1 cellular context compared by ENCODE assay signal in genomic region chr4:118278473-118279274, GRCh38.
A peak's percentile ranks its signal among the peaks of the same experiment; 100 is the strongest.
TF ChIP-seq lines count a peak whose summit lies in the region.

No MANE protein-coding gene starts in this region.

TF ChIP-seq in HepG2, 621 proteins besides CTCF, POLR2A, EP300 and RAD21 (continued from another document and continues in another):
- TF ChIP-seq ZNF574 (CRISPR knock-in tag; IDR thresholded peaks at IDR 0.05): peak; percentile 86
- no peak for TF ChIP-seq SAFB2 (CRISPR knock-in tag; IDR thresholded peaks at IDR 0.05; ENCODE audit: borderline replicate concordance, low read depth)
- peak; percentile 81 for TF ChIP-seq KDM2A (CRISPR knock-in tag; IDR thresholded peaks at IDR 0.05; ENCODE audit: borderline replicate concordance, low read depth)
- TF ChIP-seq DNMT1 (CRISPR knock-in tag; IDR thresholded peaks at IDR 0.05): no peak
- TF ChIP-seq ZNF101 (CRISPR knock-in tag; IDR thresholded peaks at IDR 0.05; ENCODE audit: borderline replicate concordance, low read depth): no peak
- peak; percentile 76; the same call in 1 of the 2 replicates for TF ChIP-seq HDAC6 (IDR thresholded peaks at IDR 0.05; ENCODE audit: low read depth, low read length)
- peak; percentile 65 for TF ChIP-seq TEF (CRISPR knock-in tag; IDR thresholded peaks at IDR 0.05)
- TF ChIP-seq ATF5 (CRISPR knock-in tag; IDR thresholded peaks at IDR 0.05; ENCODE audit: low read depth): no peak
- peak; percentile 28; the same call in 1 of the 2 replicates for TF ChIP-seq CHCHD3 (CRISPR knock-in tag; IDR thresholded peaks at IDR 0.05)
- TF ChIP-seq SYNCRIP (IDR thresholded peaks at IDR 0.05; ENCODE audit: insufficient read depth, low read depth, low read length): no peak
- peak; percentile 73 for TF ChIP-seq ZNF230 (CRISPR knock-in tag; IDR thresholded peaks at IDR 0.05)
- TF ChIP-seq ZNF335 (CRISPR knock-in tag; IDR thresholded peaks at IDR 0.05): peak; percentile 64; the same call in 1 of the 2 replicates
- TF ChIP-seq ZNF276 (CRISPR knock-in tag; IDR thresholded peaks at IDR 0.05; ENCODE audit: low read depth): no peak
- TF ChIP-seq TFAP4 (IDR thresholded peaks at IDR 0.05; ENCODE audit: borderline replicate concordance, low read depth): peak; percentile 90
- no peak for TF ChIP-seq NFE2 (CRISPR knock-in tag; IDR thresholded peaks at IDR 0.05)
- 0 out of 2 replicates have a peak, but pooled peaks have one; percentile 44 for TF ChIP-seq THAP8 (CRISPR knock-in tag; IDR thresholded peaks at IDR 0.05; ENCODE audit: borderline replicate concordance)
- TF ChIP-seq SMAD1 (CRISPR knock-in tag; IDR thresholded peaks at IDR 0.05; ENCODE audit: borderline replicate concordance, low read depth): peak; percentile 43; the same call in 1 of the 2 replicates
- TF ChIP-seq CEBPZ (IDR thresholded peaks at IDR 0.05; ENCODE audit: low read length): no peak
- peak; percentile 60; the same call in 1 of the 2 replicates for TF ChIP-seq TIGD3 (CRISPR knock-in tag; IDR thresholded peaks at IDR 0.05; ENCODE audit: borderline replicate concordance)
- TF ChIP-seq ZNF605 (CRISPR knock-in tag; IDR thresholded peaks at IDR 0.05): peak; percentile 45; the same call in 1 of the 2 replicates
- peak; percentile 85 for TF ChIP-seq SNAPC4 (CRISPR knock-in tag; IDR thresholded peaks at IDR 0.05)
- TF ChIP-seq DNMT3B (CRISPR knock-in tag; conservative IDR thresholded peaks at IDR 0.05): peak; percentile 96
- no peak for TF ChIP-seq ZNF549 (CRISPR knock-in tag; IDR thresholded peaks at IDR 0.05)
- no peak for TF ChIP-seq KAT2B (IDR thresholded peaks at IDR 0.05; ENCODE audit: borderline replicate concordance, low read depth, low read length)
- TF ChIP-seq ZZZ3 (CRISPR knock-in tag; IDR thresholded peaks at IDR 0.05; ENCODE audit: borderline replicate concordance): peak; percentile 87; the same call in 1 of the 2 replicates
- no peak for TF ChIP-seq ZNF737 (CRISPR knock-in tag; IDR thresholded peaks at IDR 0.05; ENCODE audit: borderline replicate concordance)
- 0 out of 2 replicates have a peak, but pooled peaks have one; percentile 40 for TF ChIP-seq XBP1 (CRISPR knock-in tag; IDR thresholded peaks at IDR 0.05)
- 0 out of 2 replicates have a peak, but pooled peaks have one; percentile 24 for TF ChIP-seq ZNF724P (CRISPR knock-in tag; IDR thresholded peaks at IDR 0.05; ENCODE audit: borderline replicate concordance)
- no peak for TF ChIP-seq ZNF432 (CRISPR knock-in tag; IDR thresholded peaks at IDR 0.05; ENCODE audit: borderline replicate concordance)
- no peak for TF ChIP-seq RORA (CRISPR knock-in tag; IDR thresholded peaks at IDR 0.05)
- 0 out of 2 replicates have a peak, but pooled peaks have one; percentile 48 for TF ChIP-seq RERE (CRISPR knock-in tag; IDR thresholded peaks at IDR 0.05; ENCODE audit: low read depth)
